ENCODE assay signal across 18 cellular contexts in the genomic region with DNA sequence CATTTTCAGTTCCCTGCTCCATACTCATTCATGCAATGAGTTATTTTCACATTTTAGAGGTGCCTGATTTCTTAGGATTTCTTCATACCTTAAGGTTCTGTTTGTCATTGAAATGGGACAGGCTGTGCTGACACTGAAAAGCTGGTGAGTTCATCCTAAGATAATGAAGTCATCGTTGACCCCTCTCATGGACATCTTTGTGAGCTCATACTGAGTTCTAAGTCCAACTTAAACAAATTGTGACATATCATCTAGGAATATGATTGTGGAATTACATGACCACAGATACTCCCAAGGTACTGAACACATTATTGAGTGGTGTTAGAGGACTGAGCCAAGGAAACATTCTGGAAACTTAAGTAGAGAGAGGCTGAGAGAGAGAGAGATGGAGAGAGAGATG.
"Had no signal": no experiment of that assay in that cellular context is flagged by ENCODE, and none has a peak within 500 bp of the region (broad histone marks: within the 10 kb centered on the region; RNA-seq: fewer than 3 reads in every experiment).

No MANE protein-coding gene starts in this region.

- H3K4me1 ChIP-seq: colonic mucosa, pancreas had no signal

- H3K4me3 Mint-ChIP-seq: activated CD4-positive, alpha-beta T cell treated with anti-CD3 and anti-CD28 coated beads for 36 hours; naive thymus-derived CD8-positive, alpha-beta T cell; T-helper 2 cell treated with Interferon-gamma antibody and Interleukin-4, amounts not matched to agents 5 μg/mL and 100 μg/mL, for 36 hours had no signal

- H3K27me3 ChIP-seq: colonic mucosa, neutrophil, pancreas, tibial artery had no signal

- FAIRE-seq: pancreas, TTC549 had no signal

- DNase-seq: activated CD4-positive, alpha-beta T cell treated with anti-CD3 and anti-CD28 coated beads for 36 hours; activated CD4-positive, alpha-beta T cell treated with anti-CD3 and anti-CD28 coated beads, Interleukin-2, amount 50 U/mL, for 48 hours; activated gamma-delta T cell; central memory CD4-positive, alpha-beta T cell; colonic mucosa; foreskin melanocyte; head of caudate nucleus; mesendoderm; naive thymus-derived CD8-positive, alpha-beta T cell; pancreas; stimulated activated CD4-positive, alpha-beta T cell treated with anti-CD3 and anti-CD28 coated beads, Interleukin-2, amount 100 ng/mL, for 24 hours; stimulated activated naive CD4-positive, alpha-beta T cell treated with Interleukin-2 at 50 U/mL for 16 hours; substantia nigra; tibial artery had no signal

- H3K36me3 ChIP-seq: colonic mucosa, neutrophil, pancreas, tibial artery had no signal

- H3K4me1 Mint-ChIP-seq: activated CD4-positive, alpha-beta T cell treated with anti-CD3 and anti-CD28 coated beads for 36 hours; naive thymus-derived CD8-positive, alpha-beta T cell had no signal

- ATAC-seq: activated CD4-positive, alpha-beta T cell treated with anti-CD3 and anti-CD28 coated beads for 36 hours; activated naive CD4-positive, alpha-beta T cell treated with anti-CD3 and anti-CD28 coated beads, Interleukin-2, amount 50 U/mL, for 72 hours; naive thymus-derived CD8-positive, alpha-beta T cell; pancreas had no signal

- H3K27me3 Mint-ChIP-seq: activated CD4-positive, alpha-beta T cell treated with anti-CD3 and anti-CD28 coated beads for 36 hours had no signal

- H3K4me3 ChIP-seq: colonic mucosa, pancreas, tibial artery had no signal

- H3K36me3 Mint-ChIP-seq: activated naive CD4-positive, alpha-beta T cell treated with anti-CD3 and anti-CD28 coated beads, Interleukin-2, amount 50 U/mL, for 72 hours had no signal

- H3K9me3 ChIP-seq: colonic mucosa, neutrophil, pancreas, tibial artery had no signal

- H3K27ac Mint-ChIP-seq: activated CD4-positive, alpha-beta T cell treated with anti-CD3 and anti-CD28 coated beads for 36 hours; activated naive CD4-positive, alpha-beta T cell treated with anti-CD3 and anti-CD28 coated beads, Interleukin-2, amount 50 U/mL, for 72 hours; naive thymus-derived CD8-positive, alpha-beta T cell; T-helper 2 cell treated with Interferon-gamma antibody and Interleukin-4, amounts not matched to agents 5 μg/mL and 100 μg/mL, for 36 hours had no signal

- H3K27ac ChIP-seq: colonic mucosa, neutrophil, pancreas, tibial artery had no signal
